In genomic region chr21:36684957-36685714, GRCh38 we compare ENCODE assay signal across 13 cellular contexts. TPM values are rescaled to one million over a fixed set of nuclear protein-coding genes. Genes with fewer than 3 reads are reported as not detected.
A peak's percentile ranks its signal among the peaks of the same experiment; 100 is the strongest.
DNase-seq lines count a peak whose midpoint lies in the region; ATAC-seq and TF ChIP-seq lines count a peak whose summit lies in the region.
"Had no signal": no experiment of that assay in that cellular context is flagged by ENCODE, and none has a peak within 500 bp of the region (broad histone marks: within the 10 kb centered on the region; RNA-seq: fewer than 3 reads in every experiment).

No MANE protein-coding gene starts in this region.

- no peaks in the 10 kb centered on the region for H3K36me3 Mint-ChIP-seq in CD14-positive monocyte

- peaks cover 11% of the 10 kb centered on the region for H3K27me3 ChIP-seq in osteoblast (ENCODE audit: insufficient read depth, low read length)

- ATAC-seq in HG03159 (IDR thresholded peaks at IDR 0.05; ENCODE audit: unreplicated experiment) = no peak
- no peak for ATAC-seq in HG03439 (IDR thresholded peaks at IDR 0.05; ENCODE audit: unreplicated experiment)

- peak overlapping the region in 1 of 2 donors; percentile 27 for H3K4me3 Mint-ChIP-seq in CD14-positive monocyte
- H3K4me3 Mint-ChIP-seq: CD4-positive, alpha-beta memory T cell had no signal

- H3K9me3 Mint-ChIP-seq in CD14-positive monocyte = peaks cover 3 to 22% (median 17%) of the 10 kb centered on the region in 7 donors

- no peaks in the 10 kb centered on the region for H3K4me1 ChIP-seq in osteoblast (ENCODE audit: insufficient read depth, low read length)

- TF ChIP-seq CTCF in osteoblast (IDR thresholded peaks at IDR 0.05; ENCODE audit: extremely low read depth, low read depth, low read length) (no peak), CD14-positive monocyte (IDR thresholded peaks at IDR 0.05) (no peak)

- peaks cover 50 to 63% (median 62%) of the 10 kb centered on the region in 3 donors for H3K27me3 Mint-ChIP-seq in CD14-positive monocyte (ENCODE audit: low read depth in 3 of 3)

- no peaks in the 10 kb centered on the region for H3K4me1 Mint-ChIP-seq in CD14-positive monocyte
- H3K4me1 Mint-ChIP-seq: CD4-positive, alpha-beta memory T cell had no signal

- H4K20me1 ChIP-seq in osteoblast (ENCODE audit: insufficient read depth, low read length) = no peaks in the 10 kb centered on the region

- H3K4me2 ChIP-seq in osteoblast (ENCODE audit: insufficient read depth, low read length) = no peak overlapping the region

- H3K27ac ChIP-seq in osteoblast (ENCODE audit: low read depth, low read length) = no peak overlapping the region
- H3K27ac ChIP-seq: RWPE1 had no signal

- peaks cover 6% of the 10 kb centered on the region for H3K9me3 ChIP-seq in osteoblast (ENCODE audit: low read depth, low read length)

- no peaks in the 10 kb centered on the region for H3K79me2 ChIP-seq in osteoblast (ENCODE audit: insufficient read depth, low read length)

- intact Hi-C loops in CD14-positive monocyte (cut with micrococcal nuclease) = no loop called here

- H3K4me3 ChIP-seq in osteoblast (ENCODE audit: insufficient read depth, low read length) = no peak overlapping the region

- no peaks in the 10 kb centered on the region for H3K36me3 ChIP-seq in osteoblast (ENCODE audit: insufficient read depth, low read length)

- DNase-seq in DMS 273 treated with DMSO at 0.1 percent for 48 hours (lab: John Stamatoyannopoulos, UW) (peak; percentile 8), NCI-H2196 (lab: John Stamatoyannopoulos, UW; ENCODE audit: unreplicated experiment) (peak; percentile 46), cerebellum (ENCODE audit: low spot score) (peak; percentile 54), osteoblast (ENCODE audit: insufficient read length, low spot score, missing footprints) (peak; percentile 60), CD14-positive monocyte (ENCODE audit: low spot score) (no peak)
- DNase-seq: CD4-positive, alpha-beta memory T cell; DND-41; GF-D8; NCI-H1436; NCI-H774 had no signal

- H3K27ac Mint-ChIP-seq in CD14-positive monocyte = no peak overlapping the region
- H3K27ac Mint-ChIP-seq: CD4-positive, alpha-beta memory T cell had no signal

- H2AFZ ChIP-seq in osteoblast (ENCODE audit: low read length) = no peak overlapping the region

RNA-seq across cellular contexts. Expression of gene SIM2, which starts 13.8 kb away (rescaled TPM):
- total RNA-seq in cerebellum (not detected), osteoblast (2.7 and 3.6 TPM in 2 replicates)
- polyA plus RNA-seq in CD14-positive monocyte = not detected
- total RNA-seq: CD4-positive, alpha-beta memory T cell had no signal
